ENCODE assay signal across 1 cellular context in genomic region chr7:122682805-122683204, GRCh38.
TF ChIP-seq lines count a peak whose summit lies in the region.

No MANE protein-coding gene starts in this region.

TF ChIP-seq in H1, 55 proteins besides CTCF, POLR2A, EP300 and RAD21:
- no peak for TF ChIP-seq RXRA (IDR thresholded peaks at IDR 0.05; ENCODE audit: insufficient read depth, low read depth, low read length)
- TF ChIP-seq SP1 (IDR thresholded peaks at IDR 0.05; ENCODE audit: low read depth, low read length), result no peak
- no peak for TF ChIP-seq TEAD4 (IDR thresholded peaks at IDR 0.05; ENCODE audit: low read depth, low read length)
- no peak for TF ChIP-seq JUN (IDR thresholded peaks at IDR 0.05; ENCODE audit: low read depth, low read length)
- no peak for TF ChIP-seq CHD2 (IDR thresholded peaks at IDR 0.05; ENCODE audit: low read length)
- no peak for TF ChIP-seq EZH2 (IDR thresholded peaks at IDR 0.05; ENCODE audit: low read depth, low read length, severe bottlenecking)
- TF ChIP-seq CBX8 (IDR thresholded peaks at IDR 0.05; ENCODE audit: borderline replicate concordance, low read depth, low read length), result no peak
- TF ChIP-seq USF2 (IDR thresholded peaks at IDR 0.05; ENCODE audit: low read length), result no peak
- no peak for TF ChIP-seq RFX5 (IDR thresholded peaks at IDR 0.05; ENCODE audit: borderline replicate concordance, low read depth, low read length)
- no peak for TF ChIP-seq JUND (IDR thresholded peaks at IDR 0.05; ENCODE audit: low read length)
- TF ChIP-seq EGR1 (IDR thresholded peaks at IDR 0.05; ENCODE audit: borderline replicate concordance, low read depth, low read length), result no peak
- TF ChIP-seq KDM5A (IDR thresholded peaks at IDR 0.05; ENCODE audit: low read length), result no peak
- TF ChIP-seq SIRT6 (IDR thresholded peaks at IDR 0.05; ENCODE audit: low read length), result no peak
TF ChIP-seq in H1: peak in this region for 0.
